In genomic region chr11:75399344-75400109, GRCh38 we compare ENCODE assay signal across 8 cellular contexts. TPM values are rescaled to one million over a fixed set of nuclear protein-coding genes. Genes with fewer than 3 reads are reported as not detected.
DNase-seq lines count a peak whose midpoint lies in the region; TF ChIP-seq lines count a peak whose summit lies in the region.

TSS of gene RPS3 (plus strand) at chr11:75399518. CDS start at chr11:75399548, 30 bp downstream.

- H3K9me3 ChIP-seq in stomach smooth muscle (ENCODE audit: control insufficient read depth in 2 of 2, low read length in 2 of 2), result no peaks in the 10 kb centered on the region

- H3K36me3 Mint-ChIP-seq in neural crest cell (ENCODE audit: low read depth), result peaks cover 29% of the 10 kb centered on the region

- H3K36me3 ChIP-seq in stomach smooth muscle (ENCODE audit: control insufficient read depth in 2 of 2, insufficient read depth in 2 of 2, low read length in 2 of 2), result peaks cover 28 to 30% of the 10 kb centered on the region in 2 donors

- H3K4me1 Mint-ChIP-seq in neural crest cell, result peaks cover 59% of the 10 kb centered on the region

- no peaks in the 10 kb centered on the region for H3K27me3 ChIP-seq in stomach smooth muscle (ENCODE audit: control insufficient read depth in 1 of 2, insufficient read depth in 2 of 2, low read length in 2 of 2)

- H3K27me3 Mint-ChIP-seq in neural crest cell (ENCODE audit: low read depth), result peaks cover 2% of the 10 kb centered on the region

- TF ChIP-seq CTCF in fibroblast of villous mesenchyme (IDR thresholded peaks at IDR 0.05; ENCODE audit: insufficient read depth, low read depth, low read length) (peak; percentile 8), neural crest cell (conservative IDR thresholded peaks at IDR 0.05) (no peak)

- no peaks in the 10 kb centered on the region for H3K9me3 Mint-ChIP-seq in neural crest cell

- peaks cover 9% of the 10 kb centered on the region for H3K4me1 ChIP-seq in stomach smooth muscle (ENCODE audit: control insufficient read depth, insufficient read depth, low read length)

- H3K4me3 ChIP-seq in fibroblast of villous mesenchyme (ENCODE audit: low read depth, low read length) (peak within 1 kb of the TSS; percentile 81), stomach smooth muscle (ENCODE audit: low read length in 2 of 2) (peak within 1 kb of the TSS; percentile 78 to 93)

- DNase-seq in ELR (ENCODE audit: low read depth) (peak; percentile 94), GOT3 (lab: John Stamatoyannopoulos, UW) (peak; percentile 46), LoVo (ENCODE audit: low spot score) (peak; percentile 91), SHP77 (lab: John Stamatoyannopoulos, UW) (peak; percentile 93 to 97), fibroblast of villous mesenchyme (ENCODE audit: low read depth) (peak; percentile 93), neural crest cell (ENCODE audit: low read depth, low spot score) (peak; percentile 88)
- peak; percentile 84 for DNase-seq in activated effector memory CD4-positive, alpha-beta T cell treated with Interleukin-2 at 50 U/mL for 16 hours

- peak within 1 kb of the TSS; percentile 98 for H3K27ac Mint-ChIP-seq in neural crest cell (ENCODE audit: unreplicated experiment)

- peak within 1 kb of the TSS; percentile 94 for H3K4me3 Mint-ChIP-seq in neural crest cell

- peak within 1 kb of the TSS; percentile 83 to 98 for H3K9ac ChIP-seq in stomach smooth muscle (ENCODE audit: low read length in 2 of 2)

- peak within 1 kb of the TSS; percentile 92 for H3K27ac ChIP-seq in stomach smooth muscle (ENCODE audit: low read length)

RNA-seq across cellular contexts. Expression of gene RPS3, which starts in this region (rescaled TPM):
- total RNA-seq in fibroblast of villous mesenchyme (1,703 and 1,758 TPM in 2 replicates), neural crest cell (3,598 and 3,664 TPM in 2 replicates)

Comparison
In these comparisons a context has a peak if more than half of its experiments do, and no peak if none do; other contexts are left out.
1. Peak in every context shown above with its lines: DNase-seq, H3K4me3 ChIP-seq and H3K27ac ChIP-seq.